Comparison of ENCODE assay signal across 23 cellular contexts in genomic region chr11:100550298-100550697, GRCh38.
"Had no signal": no experiment of that assay in that cellular context is flagged by ENCODE, and none has a peak within 500 bp of the region (broad histone marks: within the 10 kb centered on the region; RNA-seq: fewer than 3 reads in every experiment).

No MANE protein-coding gene starts in this region.

- DNase-seq: dermis blood vessel endothelial cell; dorsolateral prefrontal cortex; effector CD4-positive, alpha-beta T cell; effector memory CD4-positive, alpha-beta T cell; erythroblast; esophagus squamous epithelium; foreskin fibroblast; foreskin melanocyte; gastrocnemius medialis; glutamatergic neuron; heart right ventricle; left cardiac atrium; left lung; left ventricle myocardium superior; lower lobe of right lung; mesenchymal stem cell; mucosa of descending colon; naive B cell; naive thymus-derived CD8-positive, alpha-beta T cell had no signal

- H3K4me1 ChIP-seq: gastrocnemius medialis, heart right ventricle, left lung, lower lobe of right lung had no signal

- H3K27me3 ChIP-seq: esophagus squamous epithelium, gastrocnemius medialis, left lung had no signal

- H3K36me3 Mint-ChIP-seq: mesothelial cell of epicardium; naive B cell; naive thymus-derived CD8-positive, alpha-beta T cell had no signal

- H3K4me3 ChIP-seq: coronary artery, dorsolateral prefrontal cortex, esophagus squamous epithelium, gastrocnemius medialis, heart right ventricle, left lung, lower lobe of right lung, mucosa of descending colon had no signal

- H3K9me3 Mint-ChIP-seq: mesothelial cell of epicardium had no signal

- H3K4me1 Mint-ChIP-seq: naive B cell; naive thymus-derived CD8-positive, alpha-beta T cell had no signal

- H3K36me3 ChIP-seq: esophagus squamous epithelium, gastrocnemius medialis, heart right ventricle, left lung, lower lobe of right lung had no signal

- H3K9me3 ChIP-seq: esophagus squamous epithelium, gastrocnemius medialis, heart right ventricle, left lung, lower lobe of right lung, mucosa of descending colon had no signal

- ATAC-seq: esophagus mucosa; gastrocnemius medialis; heart right ventricle; left cardiac atrium; left lung; lower lobe of right lung; mucosa of descending colon; naive thymus-derived CD8-positive, alpha-beta T cell had no signal

- H3K27ac ChIP-seq: coronary artery, epithelial cell of prostate, esophagus squamous epithelium, gastrocnemius medialis, heart right ventricle, left lung, lower lobe of right lung had no signal

- H3K4me3 Mint-ChIP-seq: mesothelial cell of epicardium; naive B cell; naive thymus-derived CD8-positive, alpha-beta T cell had no signal

- H3K27ac Mint-ChIP-seq: mesothelial cell of epicardium; naive B cell; naive thymus-derived CD8-positive, alpha-beta T cell had no signal
